15 cellular contexts compared by ENCODE assay signal in genomic region chr6:142696689-142697088, GRCh38.
DNase-seq lines count a peak whose midpoint lies in the region; ATAC-seq and TF ChIP-seq lines count a peak whose summit lies in the region.
"Had no signal": no experiment of that assay in that cellular context is flagged by ENCODE, and none has a peak within 500 bp of the region (broad histone marks: within the 10 kb centered on the region; RNA-seq: fewer than 3 reads in every experiment).

No MANE protein-coding gene starts in this region.

- no peak for TF ChIP-seq CTCF in body of pancreas (IDR thresholded peaks at IDR 0.05)
- no peak for TF ChIP-seq CTCF in uterus (IDR thresholded peaks at IDR 0.05)
- no peak for TF ChIP-seq CTCF in vagina (IDR thresholded peaks at IDR 0.05)

- H3K27ac ChIP-seq in body of pancreas: peak overlapping the region; percentile 35 to 68 (median 56)
- H3K27ac ChIP-seq in uterus: peak overlapping the region; percentile 33 to 66
- H3K27ac ChIP-seq in vagina: no peak overlapping the region
- H3K27ac ChIP-seq: gastroesophageal sphincter, tibial nerve had no signal

- 14 to 18% methylated on average over 6 of the region's 6 CpGs for WGBS in body of pancreas, 2 donors

- TF ChIP-seq POLR2A in body of pancreas (IDR thresholded peaks at IDR 0.05) (peak in 1 of 3 donors; percentile 20), uterus (IDR thresholded peaks at IDR 0.05) (no peak), vagina (IDR thresholded peaks at IDR 0.05) (no peak)

- intact Hi-C loops in left ventricle myocardium superior (cut with micrococcal nuclease) (no loop called here), cardiac septum (cut with DNase I) (loop anchor here (5.0 to 10.0 kb wide), 2 partner anchors 188 to 251 kb away; partner anchors contain the start of gene HIVEP2), body of pancreas (cut with DNase I) (no loop called here), uterus (cut with DNase I; ENCODE audit: low total_unique reads) (no loop called here), vagina (cut with DNase I) (loop anchor here (5.0 to 10.0 kb wide), 2 partner anchors 538 to 731 kb away; no protein-coding TSS in a partner anchor)

- ATAC-seq in left ventricle myocardium superior: peak; percentile 9
- ATAC-seq in body of pancreas: peak; percentile 81
- no peak for ATAC-seq in GM18517 (IDR thresholded peaks at IDR 0.05; ENCODE audit: unreplicated experiment)
- ATAC-seq: gastroesophageal sphincter; natural killer cell treated with Interleukin-12 subunit alpha and Interleukin-12 subunit beta and Interleukin-15 and Interleukin-18, amount 100 ng/mL, for 72 hours had no signal

- H3K4me3 ChIP-seq in body of pancreas: no peak overlapping the region
- no peak overlapping the region for H3K4me3 ChIP-seq in uterus
- no peak overlapping the region for H3K4me3 ChIP-seq in vagina
- H3K4me3 ChIP-seq: gastroesophageal sphincter, tibial nerve had no signal

- H3K27me3 ChIP-seq in body of pancreas (no peaks in the 10 kb centered on the region), uterus (no peaks in the 10 kb centered on the region), vagina (no peaks in the 10 kb centered on the region)
- H3K27me3 ChIP-seq: gastroesophageal sphincter, tibial nerve had no signal

- H3K4me1 ChIP-seq in body of pancreas (peaks cover 14% of the 10 kb centered on the region), uterus (peaks cover 0 to 4% of the 10 kb centered on the region in 2 donors), vagina (peaks cover 22% of the 10 kb centered on the region)

- no peaks in the 10 kb centered on the region for H3K9me3 ChIP-seq in body of pancreas
- H3K9me3 ChIP-seq in uterus: no peaks in the 10 kb centered on the region
- no peaks in the 10 kb centered on the region for H3K9me3 ChIP-seq in vagina
- H3K9me3 ChIP-seq: gastroesophageal sphincter, SK-N-SH, tibial nerve had no signal

- DNase-seq in left ventricle myocardium superior: peak; percentile 30
- DNase-seq in cardiac septum (ENCODE audit: low spot score): no peak
- peak; percentile 77 to 91 (median 86) for DNase-seq in body of pancreas
- DNase-seq in mucosa of gallbladder (ENCODE audit: low spot score): peak; percentile 27
- peak; percentile 35 to 56 for DNase-seq in uterus
- DNase-seq in NCI-H128 (lab: John Stamatoyannopoulos, UW; ENCODE audit: unreplicated experiment): no peak
- DNase-seq in vagina (ENCODE audit: extremely low spot score in 2 of 2): no peak
- DNase-seq: activated naive CD8-positive, alpha-beta T cell treated with anti-CD3 and anti-CD28 coated beads, Interleukin-2, amount 10 ng/mL, durations not matched to agents 7 days and 5 days; islet precursor cell; NCI-H187; SK-N-SH had no signal

- H3K36me3 ChIP-seq in body of pancreas (replicated peaks in 1 of 2; ENCODE audit: insufficient read depth in 1 of 2, low read depth in 2 of 2) (no peaks in the 10 kb centered on the region), uterus (no peaks in the 10 kb centered on the region), vagina (no peaks in the 10 kb centered on the region)
- H3K36me3 ChIP-seq: gastroesophageal sphincter, tibial nerve had no signal

Comparison
In these comparisons a context has a peak if more than half of its experiments do, and no peak if none do; other contexts are left out.
1. DNase-seq: peak in left ventricle myocardium superior (single experiment), body of pancreas (4 of 4), mucosa of gallbladder (single experiment) and uterus (2 of 2); none in cardiac septum (single experiment), NCI-H128 (single experiment) and vagina (0 of 2).
2. intact Hi-C loops: an anchor here in cardiac septum (5.0 to 10.0 kb wide) and vagina (5.0 to 10.0 kb wide); none called in left ventricle myocardium superior, body of pancreas and uterus.